1 cellular context compared by ENCODE assay signal in the genomic region with DNA sequence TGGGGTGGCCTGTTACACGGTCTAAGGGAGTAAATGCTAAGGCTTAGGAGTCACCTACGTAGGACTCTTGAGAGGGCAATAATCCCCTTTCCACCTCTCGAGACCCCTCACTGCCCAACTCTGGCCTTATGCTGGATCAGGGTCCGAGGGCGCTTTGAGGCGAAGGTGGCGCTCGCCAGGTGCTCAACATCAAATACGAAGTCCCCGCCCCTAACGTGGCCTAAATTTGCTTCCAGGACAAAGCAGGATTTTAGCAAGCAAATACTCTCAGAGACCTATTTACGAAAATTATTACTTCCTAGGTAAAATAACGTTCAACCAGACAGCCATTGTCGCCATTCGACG.
TF ChIP-seq lines count a peak whose summit lies in the region.

No MANE protein-coding gene starts in this region.

TF ChIP-seq in HEK293, 187 proteins besides CTCF, POLR2A, EP300 and RAD21 (continued from another document):
- TF ChIP-seq, protein P1, sequence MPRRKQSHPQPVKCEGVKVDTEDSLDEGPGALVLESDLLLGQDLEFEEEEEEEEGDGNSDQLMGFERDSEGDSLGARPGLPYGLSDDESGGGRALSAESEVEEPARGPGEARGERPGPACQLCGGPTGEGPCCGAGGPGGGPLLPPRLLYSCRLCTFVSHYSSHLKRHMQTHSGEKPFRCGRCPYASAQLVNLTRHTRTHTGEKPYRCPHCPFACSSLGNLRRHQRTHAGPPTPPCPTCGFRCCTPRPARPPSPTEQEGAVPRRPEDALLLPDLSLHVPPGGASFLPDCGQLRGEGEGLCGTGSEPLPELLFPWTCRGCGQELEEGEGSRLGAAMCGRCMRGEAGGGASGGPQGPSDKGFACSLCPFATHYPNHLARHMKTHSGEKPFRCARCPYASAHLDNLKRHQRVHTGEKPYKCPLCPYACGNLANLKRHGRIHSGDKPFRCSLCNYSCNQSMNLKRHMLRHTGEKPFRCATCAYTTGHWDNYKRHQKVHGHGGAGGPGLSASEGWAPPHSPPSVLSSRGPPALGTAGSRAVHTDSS (tag by site-specific recombination; IDR thresholded peaks at IDR 0.05): peak; percentile 28; the same call in 1 of the 2 replicates
- TF ChIP-seq SP2 (tag by site-specific recombination; IDR thresholded peaks at IDR 0.05) (no peak), ZNF184 (tag by site-specific recombination; IDR thresholded peaks at IDR 0.05) (0 out of 2 replicates have a peak, but pooled peaks have one; percentile 53), ZSCAN30 (tag by site-specific recombination; IDR thresholded peaks at IDR 0.05) (0 out of 2 replicates have a peak, but pooled peaks have one; percentile 16)
- TF ChIP-seq, protein P2, sequence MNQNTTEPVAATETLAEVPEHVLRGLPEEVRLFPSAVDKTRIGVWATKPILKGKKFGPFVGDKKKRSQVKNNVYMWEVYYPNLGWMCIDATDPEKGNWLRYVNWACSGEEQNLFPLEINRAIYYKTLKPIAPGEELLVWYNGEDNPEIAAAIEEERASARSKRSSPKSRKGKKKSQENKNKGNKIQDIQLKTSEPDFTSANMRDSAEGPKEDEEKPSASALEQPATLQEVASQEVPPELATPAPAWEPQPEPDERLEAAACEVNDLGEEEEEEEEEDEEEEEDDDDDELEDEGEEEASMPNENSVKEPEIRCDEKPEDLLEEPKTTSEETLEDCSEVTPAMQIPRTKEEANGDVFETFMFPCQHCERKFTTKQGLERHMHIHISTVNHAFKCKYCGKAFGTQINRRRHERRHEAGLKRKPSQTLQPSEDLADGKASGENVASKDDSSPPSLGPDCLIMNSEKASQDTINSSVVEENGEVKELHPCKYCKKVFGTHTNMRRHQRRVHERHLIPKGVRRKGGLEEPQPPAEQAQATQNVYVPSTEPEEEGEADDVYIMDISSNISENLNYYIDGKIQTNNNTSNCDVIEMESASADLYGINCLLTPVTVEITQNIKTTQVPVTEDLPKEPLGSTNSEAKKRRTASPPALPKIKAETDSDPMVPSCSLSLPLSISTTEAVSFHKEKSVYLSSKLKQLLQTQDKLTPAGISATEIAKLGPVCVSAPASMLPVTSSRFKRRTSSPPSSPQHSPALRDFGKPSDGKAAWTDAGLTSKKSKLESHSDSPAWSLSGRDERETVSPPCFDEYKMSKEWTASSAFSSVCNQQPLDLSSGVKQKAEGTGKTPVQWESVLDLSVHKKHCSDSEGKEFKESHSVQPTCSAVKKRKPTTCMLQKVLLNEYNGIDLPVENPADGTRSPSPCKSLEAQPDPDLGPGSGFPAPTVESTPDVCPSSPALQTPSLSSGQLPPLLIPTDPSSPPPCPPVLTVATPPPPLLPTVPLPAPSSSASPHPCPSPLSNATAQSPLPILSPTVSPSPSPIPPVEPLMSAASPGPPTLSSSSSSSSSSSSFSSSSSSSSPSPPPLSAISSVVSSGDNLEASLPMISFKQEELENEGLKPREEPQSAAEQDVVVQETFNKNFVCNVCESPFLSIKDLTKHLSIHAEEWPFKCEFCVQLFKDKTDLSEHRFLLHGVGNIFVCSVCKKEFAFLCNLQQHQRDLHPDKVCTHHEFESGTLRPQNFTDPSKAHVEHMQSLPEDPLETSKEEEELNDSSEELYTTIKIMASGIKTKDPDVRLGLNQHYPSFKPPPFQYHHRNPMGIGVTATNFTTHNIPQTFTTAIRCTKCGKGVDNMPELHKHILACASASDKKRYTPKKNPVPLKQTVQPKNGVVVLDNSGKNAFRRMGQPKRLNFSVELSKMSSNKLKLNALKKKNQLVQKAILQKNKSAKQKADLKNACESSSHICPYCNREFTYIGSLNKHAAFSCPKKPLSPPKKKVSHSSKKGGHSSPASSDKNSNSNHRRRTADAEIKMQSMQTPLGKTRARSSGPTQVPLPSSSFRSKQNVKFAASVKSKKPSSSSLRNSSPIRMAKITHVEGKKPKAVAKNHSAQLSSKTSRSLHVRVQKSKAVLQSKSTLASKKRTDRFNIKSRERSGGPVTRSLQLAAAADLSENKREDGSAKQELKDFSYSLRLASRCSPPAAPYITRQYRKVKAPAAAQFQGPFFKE (tag by site-specific recombination; IDR thresholded peaks at IDR 0.05; ENCODE audit: borderline replicate concordance): no peak
TF ChIP-seq in HEK293: peak in this region for 11.
